ENCODE assay signal across 17 cellular contexts in genomic region chr12:3726455-3726854, GRCh38. TPM values are rescaled to one million over a fixed set of nuclear protein-coding genes. Genes with fewer than 3 reads are reported as not detected.
DNase-seq lines count a peak whose midpoint lies in the region; ATAC-seq, FAIRE-seq and TF ChIP-seq lines count a peak whose summit lies in the region.
"Had no signal": no experiment of that assay in that cellular context is flagged by ENCODE, and none has a peak within 500 bp of the region (broad histone marks: within the 10 kb centered on the region; RNA-seq: fewer than 3 reads in every experiment).

No MANE protein-coding gene starts in this region.

- H3K9me3 ChIP-seq in pancreas, result no peaks in the 10 kb centered on the region

- H3K4me3 ChIP-seq in LNCaP clone FGC (ENCODE audit: low read depth, low read length), result no peak overlapping the region
- no peak overlapping the region for H3K4me3 ChIP-seq in pancreas
- H3K4me3 ChIP-seq: GM12878, lung, neural progenitor cell had no signal

- TF ChIP-seq CTCF in activated CD8-positive, alpha-beta T cell treated with anti-CD3 and anti-CD28 coated beads for 36 hours (IDR thresholded peaks at IDR 0.05), result no peak
- TF ChIP-seq CTCF in LNCaP clone FGC (IDR thresholded peaks at IDR 0.05; ENCODE audit: control insufficient read depth, extremely low read depth, insufficient read depth) (no peak), pancreas (IDR thresholded peaks at IDR 0.05) (no peak), HFFc6 (IDR thresholded peaks at IDR 0.05) (no peak)

- no peak for DNase-seq in activated CD8-positive, alpha-beta T cell treated with anti-CD3 and anti-CD28 coated beads, Interleukin-2, amount 10 ng/mL, durations not matched to agents 7 days and 5 days
- no peak for DNase-seq in activated CD8-positive, alpha-beta T cell treated with anti-CD3 and anti-CD28 coated beads for 36 hours
- DNase-seq in LNCaP clone FGC (ENCODE audit: low read depth), result peak; percentile 45
- DNase-seq in dermis blood vessel endothelial cell, result peak; percentile 58
- DNase-seq in pancreas, result no peak
- DNase-seq in NCI-H510A treated with DMSO at 0.1 percent for 48 hours (lab: John Stamatoyannopoulos, UW), result no peak
- DNase-seq in HFFc6, result no peak
- no peak for DNase-seq in COLO829 (ENCODE audit: low spot score)
- DNase-seq: activated CD4-positive, alpha-beta T cell treated with anti-CD3 and anti-CD28 coated beads, Interleukin-2, amount 10 ng/mL, durations not matched to agents 24 days and 14 days; amygdala; Kasumi-1; NCI-H1436; NCI-H446; SHP77 had no signal

- POLR2A ChIA-PET in activated CD8-positive, alpha-beta T cell treated with anti-CD3 and anti-CD28 coated beads, Interleukin-2, amount 10 ng/mL, durations not matched to agents 7 days and 5 days (lab: Charles Lee), result no interaction called here
- POLR2A ChIA-PET in activated CD8-positive, alpha-beta T cell treated with anti-CD3 and anti-CD28 coated beads for 36 hours (lab: Charles Lee), result no interaction called here

- peak overlapping the region; percentile 48 for H3K27ac Mint-ChIP-seq in activated CD8-positive, alpha-beta T cell treated with anti-CD3 and anti-CD28 coated beads, Interleukin-2, amount 10 ng/mL, durations not matched to agents 7 days and 5 days
- no peak overlapping the region for H3K27ac Mint-ChIP-seq in activated CD8-positive, alpha-beta T cell treated with anti-CD3 and anti-CD28 coated beads for 36 hours
- H3K27ac Mint-ChIP-seq in HFFc6, result no peak overlapping the region
- H3K27ac Mint-ChIP-seq: neural progenitor cell had no signal

- peak; percentile 45 for FAIRE-seq in pancreas (lab: Jason Lieb, UNC)
- FAIRE-seq: GM12878 had no signal

- H3K36me3 ChIP-seq in pancreas, result no peaks in the 10 kb centered on the region
- H3K36me3 ChIP-seq: neural progenitor cell had no signal

- peaks cover 75% of the 10 kb centered on the region for H3K36me3 Mint-ChIP-seq in activated CD8-positive, alpha-beta T cell treated with anti-CD3 and anti-CD28 coated beads, Interleukin-2, amount 10 ng/mL, durations not matched to agents 7 days and 5 days (ENCODE audit: low read depth)
- peaks cover 69% of the 10 kb centered on the region for H3K36me3 Mint-ChIP-seq in activated CD8-positive, alpha-beta T cell treated with anti-CD3 and anti-CD28 coated beads for 36 hours (ENCODE audit: low read depth)
- no peaks in the 10 kb centered on the region for H3K36me3 Mint-ChIP-seq in HFFc6 (ENCODE audit: low read depth)
- H3K36me3 Mint-ChIP-seq: neural progenitor cell had no signal

- WGBS in pancreas, 2 donors, result 66 to 67% methylated on average over 6 of the region's 6 CpGs

- H3K4me1 ChIP-seq in pancreas, result no peaks in the 10 kb centered on the region

- no peak overlapping the region for H3K27ac ChIP-seq in pancreas
- H3K27ac ChIP-seq: neural progenitor cell had no signal

- intact Hi-C loops in activated CD8-positive, alpha-beta T cell treated with anti-CD3 and anti-CD28 coated beads for 36 hours (cut with micrococcal nuclease), result no loop called here
- intact Hi-C loops in pancreas (cut with DNase I), result no loop called here

- H3K27me3 Mint-ChIP-seq in activated CD8-positive, alpha-beta T cell treated with anti-CD3 and anti-CD28 coated beads, Interleukin-2, amount 10 ng/mL, durations not matched to agents 7 days and 5 days (ENCODE audit: low read depth), result no peaks in the 10 kb centered on the region
- no peaks in the 10 kb centered on the region for H3K27me3 Mint-ChIP-seq in activated CD8-positive, alpha-beta T cell treated with anti-CD3 and anti-CD28 coated beads for 36 hours
- peaks cover 30% of the 10 kb centered on the region for H3K27me3 Mint-ChIP-seq in HFFc6 (ENCODE audit: insufficient read depth)
- H3K27me3 Mint-ChIP-seq: activated CD4-positive, alpha-beta T cell treated with anti-CD3 and anti-CD28 coated beads, Interleukin-2, amount 10 ng/mL, durations not matched to agents 24 days and 14 days had no signal

- ATAC-seq in activated CD8-positive, alpha-beta T cell treated with anti-CD3 and anti-CD28 coated beads, Interleukin-2, amount 10 ng/mL, durations not matched to agents 7 days and 5 days, result no peak
- ATAC-seq in activated CD8-positive, alpha-beta T cell treated with anti-CD3 and anti-CD28 coated beads for 36 hours, result no peak
- peak in 2 of 4 donors; percentile 40 to 48 for ATAC-seq in pancreas
- ATAC-seq: GM12878 had no signal

- CTCF ChIA-PET in activated CD8-positive, alpha-beta T cell treated with anti-CD3 and anti-CD28 coated beads, Interleukin-2, amount 10 ng/mL, durations not matched to agents 7 days and 5 days (lab: Charles Lee), result interaction anchor here (2.1 kb wide), 1 partner anchor 26 kb away, joined by 7 read pairs; the partner anchor contains the start of gene CRACR2A
- CTCF ChIA-PET in activated CD8-positive, alpha-beta T cell treated with anti-CD3 and anti-CD28 coated beads for 36 hours (lab: Charles Lee), result no interaction called here

- H3K4me3 Mint-ChIP-seq in activated CD8-positive, alpha-beta T cell treated with anti-CD3 and anti-CD28 coated beads, Interleukin-2, amount 10 ng/mL, durations not matched to agents 7 days and 5 days, result no peak overlapping the region
- H3K4me3 Mint-ChIP-seq in activated CD8-positive, alpha-beta T cell treated with anti-CD3 and anti-CD28 coated beads for 36 hours, result no peak overlapping the region
- H3K4me3 Mint-ChIP-seq in HFFc6, result no peak overlapping the region
- H3K4me3 Mint-ChIP-seq: neural progenitor cell had no signal

- peaks cover 9% of the 10 kb centered on the region for H3K9me3 Mint-ChIP-seq in activated CD8-positive, alpha-beta T cell treated with anti-CD3 and anti-CD28 coated beads, Interleukin-2, amount 10 ng/mL, durations not matched to agents 7 days and 5 days (ENCODE audit: insufficient read depth)
- H3K9me3 Mint-ChIP-seq in activated CD8-positive, alpha-beta T cell treated with anti-CD3 and anti-CD28 coated beads for 36 hours, result peaks cover 9% of the 10 kb centered on the region
- H3K9me3 Mint-ChIP-seq in HFFc6, result no peaks in the 10 kb centered on the region

- no peaks in the 10 kb centered on the region for H3K27me3 ChIP-seq in pancreas
- H3K27me3 ChIP-seq: neural progenitor cell had no signal

- H3K4me1 Mint-ChIP-seq in activated CD8-positive, alpha-beta T cell treated with anti-CD3 and anti-CD28 coated beads, Interleukin-2, amount 10 ng/mL, durations not matched to agents 7 days and 5 days (ENCODE audit: low read depth), result peaks cover 39% of the 10 kb centered on the region
- peaks cover 36% of the 10 kb centered on the region for H3K4me1 Mint-ChIP-seq in activated CD8-positive, alpha-beta T cell treated with anti-CD3 and anti-CD28 coated beads for 36 hours (ENCODE audit: low read depth)
- no peaks in the 10 kb centered on the region for H3K4me1 Mint-ChIP-seq in HFFc6 (ENCODE audit: low read depth)

RNA-seq across cellular contexts. Expression of gene CRACR2A, which starts 26.5 kb away (rescaled TPM):
- total RNA-seq in activated CD8-positive, alpha-beta T cell treated with anti-CD3 and anti-CD28 coated beads, Interleukin-2, amount 10 ng/mL, durations not matched to agents 7 days and 5 days, result 10 to 100 TPM; 38.5 to 40.1 TPM
- total RNA-seq in activated CD8-positive, alpha-beta T cell treated with anti-CD3 and anti-CD28 coated beads for 36 hours, result 10 to 100 TPM; 21.2 to 24.7 TPM
- total RNA-seq in dermis blood vessel endothelial cell (8.8 and 22.1 TPM in 2 replicates), pancreas (10 to 100 TPM in 1 of 6 donors, 1 to 10 TPM in 5; 4.9 to 10.3 (median 8.6) TPM)
- polyA plus RNA-seq in pancreas, result 1 to 10 TPM; 1.5 to 4.2 TPM
- under 1 TPM; 0.13 to 0.37 (median 0.18) TPM for total RNA-seq in HFFc6 (2021; fragmentation: NEBNext Ultra II Directional; extraction: Animal tissue kit (Norgen Biotek cat#: 25700))

Comparison
In these comparisons a context has a peak if more than half of its experiments do, and no peak if none do; other contexts are left out.
1. DNase-seq: peak in LNCaP clone FGC (single experiment) and dermis blood vessel endothelial cell (single experiment); none in activated CD8-positive, alpha-beta T cell treated with anti-CD3 and anti-CD28 coated beads, Interleukin-2, amount 10 ng/mL, durations not matched to agents 7 days and 5 days (single experiment), activated CD8-positive, alpha-beta T cell treated with anti-CD3 and anti-CD28 coated beads for 36 hours (single experiment), pancreas (0 of 6), NCI-H510A treated with DMSO at 0.1 percent for 48 hours (single experiment), HFFc6 (single experiment) and COLO829 (single experiment).